1 cellular context compared by ENCODE assay signal in the genomic region with DNA sequence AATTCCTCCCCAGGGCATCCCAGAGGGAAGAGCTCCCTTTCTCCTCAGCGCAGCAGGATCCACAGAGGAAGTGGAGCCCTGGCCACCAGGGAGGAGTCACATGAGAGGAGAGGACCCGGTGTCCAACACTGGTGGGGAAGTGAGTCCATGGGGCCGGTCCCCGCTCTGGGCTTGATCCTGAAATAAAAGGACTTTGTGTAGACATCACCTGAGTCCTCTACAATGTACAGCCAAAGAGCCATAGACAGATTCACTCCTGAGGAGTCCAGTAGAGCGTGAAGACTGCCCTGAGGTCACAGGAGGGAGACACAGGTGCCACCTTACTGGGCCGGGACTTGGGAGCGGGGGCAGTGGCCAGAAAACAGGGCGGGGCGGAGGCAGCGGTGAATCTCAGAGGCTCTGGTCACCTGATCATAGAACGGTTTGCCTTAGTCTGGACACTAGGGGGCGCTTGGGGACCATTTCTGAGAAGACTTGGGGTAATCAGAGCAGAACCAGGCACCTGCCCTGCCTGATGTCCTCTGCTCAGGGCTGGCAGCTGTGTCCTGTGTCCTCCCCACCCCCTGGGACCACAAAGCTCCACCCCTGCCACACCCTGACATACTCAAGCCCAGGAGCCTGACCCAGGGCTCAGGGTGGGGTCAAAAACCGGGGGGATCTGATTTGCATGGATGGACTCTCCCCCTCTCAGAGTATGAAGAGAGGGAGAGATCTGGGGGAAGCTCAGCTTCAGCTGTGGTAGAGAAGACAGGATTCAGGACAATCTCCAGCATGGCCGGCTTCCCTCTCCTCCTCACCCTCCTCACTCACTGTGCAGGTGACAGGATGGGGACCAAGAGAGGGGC.
TF ChIP-seq lines count a peak whose summit lies in the region.

No MANE protein-coding gene starts in this region.

TF ChIP-seq in K562, 482 proteins besides CTCF, POLR2A, EP300 and RAD21 (continued from another document and continues in another):
- TF ChIP-seq, protein P1, sequence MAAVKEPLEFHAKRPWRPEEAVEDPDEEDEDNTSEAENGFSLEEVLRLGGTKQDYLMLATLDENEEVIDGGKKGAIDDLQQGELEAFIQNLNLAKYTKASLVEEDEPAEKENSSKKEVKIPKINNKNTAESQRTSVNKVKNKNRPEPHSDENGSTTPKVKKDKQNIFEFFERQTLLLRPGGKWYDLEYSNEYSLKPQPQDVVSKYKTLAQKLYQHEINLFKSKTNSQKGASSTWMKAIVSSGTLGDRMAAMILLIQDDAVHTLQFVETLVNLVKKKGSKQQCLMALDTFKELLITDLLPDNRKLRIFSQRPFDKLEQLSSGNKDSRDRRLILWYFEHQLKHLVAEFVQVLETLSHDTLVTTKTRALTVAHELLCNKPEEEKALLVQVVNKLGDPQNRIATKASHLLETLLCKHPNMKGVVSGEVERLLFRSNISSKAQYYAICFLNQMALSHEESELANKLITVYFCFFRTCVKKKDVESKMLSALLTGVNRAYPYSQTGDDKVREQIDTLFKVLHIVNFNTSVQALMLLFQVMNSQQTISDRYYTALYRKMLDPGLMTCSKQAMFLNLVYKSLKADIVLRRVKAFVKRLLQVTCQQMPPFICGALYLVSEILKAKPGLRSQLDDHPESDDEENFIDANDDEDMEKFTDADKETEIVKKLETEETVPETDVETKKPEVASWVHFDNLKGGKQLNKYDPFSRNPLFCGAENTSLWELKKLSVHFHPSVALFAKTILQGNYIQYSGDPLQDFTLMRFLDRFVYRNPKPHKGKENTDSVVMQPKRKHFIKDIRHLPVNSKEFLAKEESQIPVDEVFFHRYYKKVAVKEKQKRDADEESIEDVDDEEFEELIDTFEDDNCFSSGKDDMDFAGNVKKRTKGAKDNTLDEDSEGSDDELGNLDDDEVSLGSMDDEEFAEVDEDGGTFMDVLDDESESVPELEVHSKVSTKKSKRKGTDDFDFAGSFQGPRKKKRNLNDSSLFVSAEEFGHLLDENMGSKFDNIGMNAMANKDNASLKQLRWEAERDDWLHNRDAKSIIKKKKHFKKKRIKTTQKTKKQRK (IDR thresholded peaks at IDR 0.05; ENCODE audit: borderline replicate concordance, low read depth, low read length): peak; percentile 18; the same call in 1 of the 2 replicates
- peak; percentile 80 for TF ChIP-seq DACH1 (IDR thresholded peaks at IDR 0.05; ENCODE audit: partially characterized antibody)
- TF ChIP-seq RB1 (IDR thresholded peaks at IDR 0.05; ENCODE audit: low read depth): peak; percentile 96
- TF ChIP-seq, protein P2, sequence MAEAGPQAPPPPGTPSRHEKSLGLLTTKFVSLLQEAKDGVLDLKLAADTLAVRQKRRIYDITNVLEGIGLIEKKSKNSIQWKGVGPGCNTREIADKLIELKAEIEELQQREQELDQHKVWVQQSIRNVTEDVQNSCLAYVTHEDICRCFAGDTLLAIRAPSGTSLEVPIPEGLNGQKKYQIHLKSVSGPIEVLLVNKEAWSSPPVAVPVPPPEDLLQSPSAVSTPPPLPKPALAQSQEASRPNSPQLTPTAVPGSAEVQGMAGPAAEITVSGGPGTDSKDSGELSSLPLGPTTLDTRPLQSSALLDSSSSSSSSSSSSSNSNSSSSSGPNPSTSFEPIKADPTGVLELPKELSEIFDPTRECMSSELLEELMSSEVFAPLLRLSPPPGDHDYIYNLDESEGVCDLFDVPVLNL (CRISPR knock-in tag; IDR thresholded peaks at IDR 0.05; ENCODE audit: low read depth): peak; percentile 15; the same call in 1 of the 2 replicates
- peak; percentile 31; the same call in 1 of the 2 replicates for TF ChIP-seq SIN3B (IDR thresholded peaks at IDR 0.05; ENCODE audit: low read depth)
- TF ChIP-seq CREM (IDR thresholded peaks at IDR 0.05; ENCODE audit: low read depth): peak; percentile 78
- peak; percentile 73 for TF ChIP-seq KLF1 (tag; IDR thresholded peaks at IDR 0.05)
- TF ChIP-seq FOXA3 (CRISPR knock-in tag; conservative IDR thresholded peaks at IDR 0.05 in 1 of 2, IDR thresholded peaks at IDR 0.05 in 1 of 2): peak in 1 of 2 experiments; percentile 85; a peak in 1 of 4 replicates
- TF ChIP-seq CREB1 (IDR thresholded peaks at IDR 0.05): peak; percentile 41; the same call in 1 of the 2 replicates
- TF ChIP-seq CREB1 (CRISPR knock-in tag; IDR thresholded peaks at IDR 0.05): no peak
- TF ChIP-seq TSC22D4 (tag; IDR thresholded peaks at IDR 0.05): no peak
- TF ChIP-seq CTCFL (IDR thresholded peaks at IDR 0.05; ENCODE audit: borderline replicate concordance, insufficient read depth, low read depth, low read length, poor library complexity, severe bottlenecking): peak; percentile 82
- TF ChIP-seq RCOR1 (IDR thresholded peaks at IDR 0.05; ENCODE audit: borderline replicate concordance in 1 of 2, low read depth in 2 of 2, low read length in 2 of 2): peak; percentile 88 to 99
- no peak for TF ChIP-seq SMARCB1 (IDR thresholded peaks at IDR 0.05; ENCODE audit: insufficient read length, low read depth)
- TF ChIP-seq ZNF41 (CRISPR knock-in tag; conservative IDR thresholded peaks at IDR 0.05): no peak
- peak; percentile 63 for TF ChIP-seq HCFC1 (IDR thresholded peaks at IDR 0.05; ENCODE audit: low read depth, low read length)
- TF ChIP-seq MCM7 (IDR thresholded peaks at IDR 0.05): no peak
- TF ChIP-seq HDGF (IDR thresholded peaks at IDR 0.05): no peak
- 0 out of 2 replicates have a peak, but pooled peaks have one; percentile 70 for TF ChIP-seq ZBTB1 (CRISPR knock-in tag; IDR thresholded peaks at IDR 0.05; ENCODE audit: borderline replicate concordance, low read depth)
- no peak for TF ChIP-seq TAF9B (IDR thresholded peaks at IDR 0.05; ENCODE audit: partially characterized antibody)
- peak; percentile 43 for TF ChIP-seq TBP (optimal IDR thresholded peaks at IDR 0.05; ENCODE audit: low read depth, low read length)
- TF ChIP-seq, protein P3, sequence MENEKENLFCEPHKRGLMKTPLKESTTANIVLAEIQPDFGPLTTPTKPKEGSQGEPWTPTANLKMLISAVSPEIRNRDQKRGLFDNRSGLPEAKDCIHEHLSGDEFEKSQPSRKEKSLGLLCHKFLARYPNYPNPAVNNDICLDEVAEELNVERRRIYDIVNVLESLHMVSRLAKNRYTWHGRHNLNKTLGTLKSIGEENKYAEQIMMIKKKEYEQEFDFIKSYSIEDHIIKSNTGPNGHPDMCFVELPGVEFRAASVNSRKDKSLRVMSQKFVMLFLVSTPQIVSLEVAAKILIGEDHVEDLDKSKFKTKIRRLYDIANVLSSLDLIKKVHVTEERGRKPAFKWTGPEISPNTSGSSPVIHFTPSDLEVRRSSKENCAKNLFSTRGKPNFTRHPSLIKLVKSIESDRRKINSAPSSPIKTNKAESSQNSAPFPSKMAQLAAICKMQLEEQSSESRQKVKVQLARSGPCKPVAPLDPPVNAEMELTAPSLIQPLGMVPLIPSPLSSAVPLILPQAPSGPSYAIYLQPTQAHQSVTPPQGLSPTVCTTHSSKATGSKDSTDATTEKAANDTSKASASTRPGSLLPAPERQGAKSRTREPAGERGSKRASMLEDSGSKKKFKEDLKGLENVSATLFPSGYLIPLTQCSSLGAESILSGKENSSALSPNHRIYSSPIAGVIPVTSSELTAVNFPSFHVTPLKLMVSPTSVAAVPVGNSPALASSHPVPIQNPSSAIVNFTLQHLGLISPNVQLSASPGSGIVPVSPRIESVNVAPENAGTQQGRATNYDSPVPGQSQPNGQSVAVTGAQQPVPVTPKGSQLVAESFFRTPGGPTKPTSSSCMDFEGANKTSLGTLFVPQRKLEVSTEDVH (IDR thresholded peaks at IDR 0.05; ENCODE audit: low read depth, partially characterized antibody): no peak
- peak; percentile 40; the same call in 1 of the 2 replicates for TF ChIP-seq E2F5 (CRISPR knock-in tag; IDR thresholded peaks at IDR 0.05)
- peak; percentile 8; the same call in 1 of the 2 replicates for TF ChIP-seq GABPB1 (CRISPR knock-in tag; IDR thresholded peaks at IDR 0.05)
- no peak for TF ChIP-seq ZFP30 (CRISPR knock-in tag; IDR thresholded peaks at IDR 0.05; ENCODE audit: borderline replicate concordance)
- peak; percentile 20; the same call in 1 of the 2 replicates for TF ChIP-seq MAFF (IDR thresholded peaks at IDR 0.05; ENCODE audit: low read length)
- 0 out of 2 replicates have a peak, but pooled peaks have one; percentile 42 for TF ChIP-seq TSHZ1 (CRISPR knock-in tag; IDR thresholded peaks at IDR 0.05)
- TF ChIP-seq MTA3 (IDR thresholded peaks at IDR 0.05; ENCODE audit: borderline replicate concordance): peak; percentile 52; the same call in 1 of the 2 replicates
- peak; percentile 28; the same call in 1 of the 2 replicates for TF ChIP-seq TAF7 (tag; IDR thresholded peaks at IDR 0.05)
- TF ChIP-seq MTA1 (IDR thresholded peaks at IDR 0.05; ENCODE audit: borderline replicate concordance): no peak
- TF ChIP-seq CHD2 (IDR thresholded peaks at IDR 0.05; ENCODE audit: low read depth, low read length): 0 out of 2 replicates have a peak, but pooled peaks have one; percentile 48
- peak; percentile 71 for TF ChIP-seq POU5F1 (IDR thresholded peaks at IDR 0.05; ENCODE audit: borderline replicate concordance, low read depth, low read length, partially characterized antibody)
- 0 out of 2 replicates have a peak, but pooled peaks have one; percentile 17 for TF ChIP-seq SPI1 (IDR thresholded peaks at IDR 0.05; ENCODE audit: borderline replicate concordance, low read depth, low read length)
- no peak for TF ChIP-seq SMAD2 (IDR thresholded peaks at IDR 0.05; ENCODE audit: low read depth, low read length)
- TF ChIP-seq, protein P4, sequence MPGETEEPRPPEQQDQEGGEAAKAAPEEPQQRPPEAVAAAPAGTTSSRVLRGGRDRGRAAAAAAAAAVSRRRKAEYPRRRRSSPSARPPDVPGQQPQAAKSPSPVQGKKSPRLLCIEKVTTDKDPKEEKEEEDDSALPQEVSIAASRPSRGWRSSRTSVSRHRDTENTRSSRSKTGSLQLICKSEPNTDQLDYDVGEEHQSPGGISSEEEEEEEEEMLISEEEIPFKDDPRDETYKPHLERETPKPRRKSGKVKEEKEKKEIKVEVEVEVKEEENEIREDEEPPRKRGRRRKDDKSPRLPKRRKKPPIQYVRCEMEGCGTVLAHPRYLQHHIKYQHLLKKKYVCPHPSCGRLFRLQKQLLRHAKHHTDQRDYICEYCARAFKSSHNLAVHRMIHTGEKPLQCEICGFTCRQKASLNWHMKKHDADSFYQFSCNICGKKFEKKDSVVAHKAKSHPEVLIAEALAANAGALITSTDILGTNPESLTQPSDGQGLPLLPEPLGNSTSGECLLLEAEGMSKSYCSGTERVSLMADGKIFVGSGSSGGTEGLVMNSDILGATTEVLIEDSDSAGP (CRISPR knock-in tag; IDR thresholded peaks at IDR 0.05): peak; percentile 61; the same call in 1 of the 2 replicates
- TF ChIP-seq, protein P5, sequence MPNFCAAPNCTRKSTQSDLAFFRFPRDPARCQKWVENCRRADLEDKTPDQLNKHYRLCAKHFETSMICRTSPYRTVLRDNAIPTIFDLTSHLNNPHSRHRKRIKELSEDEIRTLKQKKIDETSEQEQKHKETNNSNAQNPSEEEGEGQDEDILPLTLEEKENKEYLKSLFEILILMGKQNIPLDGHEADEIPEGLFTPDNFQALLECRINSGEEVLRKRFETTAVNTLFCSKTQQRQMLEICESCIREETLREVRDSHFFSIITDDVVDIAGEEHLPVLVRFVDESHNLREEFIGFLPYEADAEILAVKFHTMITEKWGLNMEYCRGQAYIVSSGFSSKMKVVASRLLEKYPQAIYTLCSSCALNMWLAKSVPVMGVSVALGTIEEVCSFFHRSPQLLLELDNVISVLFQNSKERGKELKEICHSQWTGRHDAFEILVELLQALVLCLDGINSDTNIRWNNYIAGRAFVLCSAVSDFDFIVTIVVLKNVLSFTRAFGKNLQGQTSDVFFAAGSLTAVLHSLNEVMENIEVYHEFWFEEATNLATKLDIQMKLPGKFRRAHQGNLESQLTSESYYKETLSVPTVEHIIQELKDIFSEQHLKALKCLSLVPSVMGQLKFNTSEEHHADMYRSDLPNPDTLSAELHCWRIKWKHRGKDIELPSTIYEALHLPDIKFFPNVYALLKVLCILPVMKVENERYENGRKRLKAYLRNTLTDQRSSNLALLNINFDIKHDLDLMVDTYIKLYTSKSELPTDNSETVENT (CRISPR knock-in tag; IDR thresholded peaks at IDR 0.05): peak; percentile 65; the same call in 1 of the 2 replicates
- peak; percentile 83 for TF ChIP-seq ATF7 (IDR thresholded peaks at IDR 0.05)
- TF ChIP-seq L3MBTL2 (IDR thresholded peaks at IDR 0.05): peak; percentile 68; the same call in 1 of the 2 replicates
- TF ChIP-seq XRCC5 (IDR thresholded peaks at IDR 0.05; ENCODE audit: low read depth, low read length): peak; percentile 99
